In the genomic region with DNA sequence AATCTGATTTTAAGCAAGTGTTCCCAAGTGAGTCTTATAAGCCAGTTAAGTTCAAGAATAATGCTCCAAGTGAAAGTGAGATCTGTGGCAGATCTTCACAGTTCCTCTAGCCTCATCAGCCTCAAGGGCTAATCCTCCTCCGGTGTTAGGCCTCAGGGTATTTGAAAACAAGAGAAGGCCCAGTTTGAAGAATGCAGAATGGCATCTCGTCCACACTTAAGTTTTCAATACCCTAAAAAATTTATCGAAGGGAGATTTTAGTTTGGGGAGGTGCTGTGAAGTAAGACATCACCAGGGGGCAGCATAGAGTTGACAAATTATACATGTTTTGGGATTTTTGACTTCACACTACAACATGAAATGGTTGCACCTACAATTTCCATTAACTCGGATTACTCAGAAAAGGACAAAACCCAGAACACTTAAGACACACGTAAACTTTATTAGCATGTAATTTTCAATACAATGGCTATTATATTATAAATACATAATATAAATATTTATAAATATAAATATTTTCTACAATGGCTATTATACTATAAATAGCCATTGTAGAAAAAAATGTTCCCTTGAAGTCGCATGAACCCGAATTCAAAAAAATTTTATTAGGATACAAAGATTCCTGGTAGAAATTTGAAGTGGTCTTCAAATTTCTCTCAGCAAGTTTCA, we compare ENCODE assay signal across 8 cellular contexts. TPM values are rescaled to one million over a fixed set of nuclear protein-coding genes. Genes with fewer than 3 reads are reported as not detected.
A peak's percentile ranks its signal among the peaks of the same experiment; 100 is the strongest.
DNase-seq lines count a peak whose midpoint lies in the region; ATAC-seq, FAIRE-seq and TF ChIP-seq lines count a peak whose summit lies in the region.

No MANE protein-coding gene starts in this region.

- DNase-seq in DMS53 (lab: John Stamatoyannopoulos, UW): peak; percentile 48
- DNase-seq in GM19238 (ENCODE audit: insufficient read length, low spot score): peak; percentile 9
- DNase-seq in HT-29 (ENCODE audit: low spot score): peak; percentile 67
- DNase-seq in SW480 (ENCODE audit: low spot score): peak; percentile 14
- DNase-seq in choroid plexus epithelial cell (ENCODE audit: low read depth): peak; percentile 60
- DNase-seq in midbrain (lab: John Stamatoyannopoulos, UW): peak; percentile 55
- no peak for DNase-seq in upper lobe of right lung
- no peak for DNase-seq in RCC 7860 (ENCODE audit: low spot score)

- no peak overlapping the region for H3K27ac ChIP-seq in upper lobe of right lung

- peaks cover 14% of the 10 kb centered on the region for H3K27me3 ChIP-seq in upper lobe of right lung

- H3K4me3 ChIP-seq in choroid plexus epithelial cell (ENCODE audit: low read depth, low read length) (no peak overlapping the region), upper lobe of right lung (peak overlapping the region; percentile 27)

- H3K36me3 ChIP-seq in upper lobe of right lung: no peaks in the 10 kb centered on the region

- peak; percentile 79 for TF ChIP-seq CTCF in choroid plexus epithelial cell (conservative IDR thresholded peaks at IDR 0.05; ENCODE audit: low read depth, low read length)
- TF ChIP-seq CTCF in upper lobe of right lung (IDR thresholded peaks at IDR 0.05): peak; percentile 78

- ATAC-seq in upper lobe of right lung: peak; percentile 50

- intact Hi-C loops in upper lobe of right lung (cut with DNase I): loop anchor here (10.0 kb wide), 1 partner anchor 77 kb away; no protein-coding TSS in a partner anchor

- FAIRE-seq in RCC 7860 (lab: Jason Lieb, UNC): no peak

- H3K4me1 ChIP-seq in upper lobe of right lung: peaks cover 15% of the 10 kb centered on the region

- H3K9me3 ChIP-seq in upper lobe of right lung: no peaks in the 10 kb centered on the region

RNA-seq across cellular contexts. Expression of a gene that starts 2.3 kb away (rescaled TPM):
- not detected in 2 replicates for total RNA-seq in HT-29 (2014; rRNA removed; shearing (Covaris generic))
- total RNA-seq in upper lobe of right lung: 2.5 TPM

RNA-seq across cellular contexts. Expression of a gene that starts 45.2 kb away (rescaled TPM):
- total RNA-seq in HT-29 (2014; rRNA removed; shearing (Covaris generic)): 0.31 TPM in 1 of 2 replicates, not detected in the other
- total RNA-seq in upper lobe of right lung: 1.2 TPM

Comparison
In these comparisons a context has a peak if more than half of its experiments do, and no peak if none do; other contexts are left out.
1. DNase-seq: peak in DMS53 (single experiment), GM19238 (single experiment), HT-29 (single experiment), SW480 (single experiment), choroid plexus epithelial cell (single experiment) and midbrain (single experiment); none in upper lobe of right lung (single experiment) and RCC 7860 (single experiment).